In the genomic region with DNA sequence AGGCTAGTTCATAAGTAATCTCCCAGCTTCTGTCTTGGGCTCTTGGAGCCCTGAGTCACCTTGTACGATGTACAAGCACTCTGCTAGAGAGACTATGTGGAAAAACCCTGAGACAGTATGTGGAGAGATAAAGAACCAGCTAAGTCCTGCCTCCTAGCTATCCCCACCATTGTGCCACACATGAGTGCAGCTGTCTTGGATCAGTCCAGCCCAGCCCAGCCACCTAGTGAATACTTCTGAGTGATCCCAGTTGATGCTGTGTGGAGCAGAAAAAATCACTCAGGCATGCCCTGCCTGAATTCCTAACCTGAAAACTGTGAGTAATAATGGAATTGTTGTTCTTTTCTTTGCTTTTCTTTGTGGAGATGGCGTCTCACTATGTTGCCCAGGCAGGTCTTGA, we compare ENCODE assay signal across 37 cellular contexts. TPM values are rescaled to one million over a fixed set of nuclear protein-coding genes. Genes with fewer than 3 reads are reported as not detected.
"Had no signal": no experiment of that assay in that cellular context is flagged by ENCODE, and none has a peak within 500 bp of the region (broad histone marks: within the 10 kb centered on the region; RNA-seq: fewer than 3 reads in every experiment).

No MANE protein-coding gene starts in this region.

- H3K27me3 ChIP-seq: adrenal gland, body of pancreas, sigmoid colon, transverse colon had no signal

- H3K4me1 ChIP-seq: adrenal gland, body of pancreas, heart right ventricle, sigmoid colon had no signal

- H3K27ac ChIP-seq: adrenal gland, body of pancreas, heart right ventricle, neutrophil, sigmoid colon, transverse colon, VCaP had no signal

- H3K27ac Mint-ChIP-seq: activated CD4-positive, alpha-beta memory T cell treated with anti-CD3 and anti-CD28 coated beads for 36 hours; activated naive CD4-positive, alpha-beta T cell treated with anti-CD3 and anti-CD28 coated beads for 36 hours; activated naive CD8-positive, alpha-beta T cell treated with anti-CD3 and anti-CD28 coated beads for 36 hours; activated T-helper 1 cell treated with anti-CD3 and anti-CD28 coated beads, Interleukin-12 subunit alpha, Interleukin-12 subunit beta, Interleukin-2, Interleukin-4 antibody, amounts not matched to agents 30 ng/mL and 10 ng/mL and 1 ng/mL, durations not matched to agents 14 hours and 24 hours and 36 hours; mesothelial cell of epicardium; naive B cell; nephron progenitor cell; progenitor cell of endocrine pancreas; T-helper 1 cell treated with Interleukin-12 subunit alpha and Interleukin-12 subunit beta and Interleukin-4 antibody, amounts not matched to agents 30 μg/mL and 1 μg/mL, for 36 hours had no signal

- DNase-seq: activated CD4-positive, alpha-beta memory T cell treated with anti-CD3 and anti-CD28 coated beads for 36 hours; activated CD4-positive, alpha-beta T cell treated with anti-CD3 and anti-CD28 coated beads for 4 hours; activated CD8-positive, alpha-beta memory T cell treated with anti-CD3 and anti-CD28 coated beads, Interleukin-2, amount 50 U/mL, for 4 hours; activated effector memory CD4-positive, alpha-beta T cell treated with anti-CD3 and anti-CD28 coated beads, Interleukin-2, amount 50 U/mL, for 16 hours; activated naive CD4-positive, alpha-beta T cell treated with anti-CD3 and anti-CD28 coated beads for 36 hours; activated naive CD8-positive, alpha-beta T cell treated with anti-CD3 and anti-CD28 coated beads for 36 hours; activated T-cell treated with anti-CD3 and anti-CD28 coated beads, Interleukin-2, amount 50 U/mL, for 1 hour; adrenal gland; aorta; body of pancreas; dermis blood vessel endothelial cell; effector CD8-positive, alpha-beta T cell; erythroblast; heart right ventricle; left ventricle myocardium superior; naive B cell; nephron progenitor cell; retina; sigmoid colon; small intestine; stimulated activated CD4-positive, alpha-beta T cell treated with anti-CD3 and anti-CD28 coated beads, Interleukin-1b, Interleukin-23, amount 100 ng/mL, for 48 hours; stimulated activated CD4-positive, alpha-beta T cell treated with anti-CD3 and anti-CD28 coated beads, Interleukin-4, amount 100 ng/mL, for 4 hours; stimulated activated naive CD4-positive, alpha-beta T cell treated with Interleukin-2 at 50 U/mL for 16 hours; SW 1271; T-helper 9 cell; transverse colon had no signal

- H3K4me3 Mint-ChIP-seq: activated CD4-positive, alpha-beta memory T cell treated with anti-CD3 and anti-CD28 coated beads for 36 hours; activated naive CD4-positive, alpha-beta T cell treated with anti-CD3 and anti-CD28 coated beads for 36 hours; activated naive CD8-positive, alpha-beta T cell treated with anti-CD3 and anti-CD28 coated beads for 36 hours; activated T-helper 1 cell treated with anti-CD3 and anti-CD28 coated beads, Interleukin-12 subunit alpha, Interleukin-12 subunit beta, Interleukin-2, Interleukin-4 antibody, amounts not matched to agents 30 ng/mL and 10 ng/mL and 1 ng/mL, durations not matched to agents 14 hours and 24 hours and 36 hours; mesothelial cell of epicardium; naive B cell; nephron progenitor cell; T-helper 1 cell treated with Interleukin-12 subunit alpha and Interleukin-12 subunit beta and Interleukin-4 antibody, amounts not matched to agents 30 μg/mL and 1 μg/mL, for 36 hours had no signal

- ATAC-seq: body of pancreas, heart right ventricle, left ventricle myocardium superior had no signal

- H3K4me1 Mint-ChIP-seq: activated naive CD8-positive, alpha-beta T cell treated with anti-CD3 and anti-CD28 coated beads for 36 hours; mesothelial cell of epicardium; naive B cell had no signal

- H3K9me3 ChIP-seq: adrenal gland, body of pancreas, neutrophil, sigmoid colon had no signal

- H3K9me3 Mint-ChIP-seq: activated naive CD4-positive, alpha-beta T cell treated with anti-CD3 and anti-CD28 coated beads for 36 hours; activated T-helper 1 cell treated with anti-CD3 and anti-CD28 coated beads, Interleukin-12 subunit alpha, Interleukin-12 subunit beta, Interleukin-2, Interleukin-4 antibody, amounts not matched to agents 30 ng/mL and 10 ng/mL and 1 ng/mL, durations not matched to agents 14 hours and 24 hours and 36 hours; T-helper 1 cell treated with Interleukin-12 subunit alpha and Interleukin-12 subunit beta and Interleukin-4 antibody, amounts not matched to agents 30 μg/mL and 1 μg/mL, for 36 hours had no signal

- H3K36me3 Mint-ChIP-seq: activated CD4-positive, alpha-beta memory T cell treated with anti-CD3 and anti-CD28 coated beads for 36 hours; activated naive CD8-positive, alpha-beta T cell treated with anti-CD3 and anti-CD28 coated beads for 36 hours; mesothelial cell of epicardium; naive B cell had no signal

- H3K4me3 ChIP-seq: adrenal gland, body of pancreas, heart right ventricle, sigmoid colon, transverse colon had no signal

- H3K27me3 Mint-ChIP-seq: progenitor cell of endocrine pancreas had no signal

RNA-seq across cellular contexts. Expression of gene SERPINA6, which starts 5.1 kb away (rescaled TPM):
- total RNA-seq: activated CD4-positive, alpha-beta memory T cell treated with anti-CD3 and anti-CD28 coated beads for 36 hours; activated CD8-positive, alpha-beta memory T cell treated with anti-CD3 and anti-CD28 coated beads for 36 hours; activated naive CD4-positive, alpha-beta T cell treated with anti-CD3 and anti-CD28 coated beads for 36 hours; activated naive CD8-positive, alpha-beta T cell treated with anti-CD3 and anti-CD28 coated beads for 36 hours; activated T-helper 1 cell treated with anti-CD3 and anti-CD28 coated beads, Interleukin-12 subunit alpha, Interleukin-12 subunit beta, Interleukin-2, Interleukin-4 antibody, amounts not matched to agents 30 ng/mL and 10 ng/mL and 1 ng/mL, durations not matched to agents 14 hours and 24 hours and 36 hours; adrenal gland; aorta; dermis blood vessel endothelial cell; fibroblast of villous mesenchyme; heart right ventricle; left ventricle myocardium superior; lung microvascular endothelial cell; mesothelial cell of epicardium; osteocyte; sigmoid colon; temporal lobe had no signal

RNA-seq across cellular contexts. Expression of gene SERPINA10, which starts 35.1 kb away (rescaled TPM):
- total RNA-seq: activated CD4-positive, alpha-beta memory T cell treated with anti-CD3 and anti-CD28 coated beads for 36 hours; activated CD8-positive, alpha-beta memory T cell treated with anti-CD3 and anti-CD28 coated beads for 36 hours; activated naive CD4-positive, alpha-beta T cell treated with anti-CD3 and anti-CD28 coated beads for 36 hours; activated naive CD8-positive, alpha-beta T cell treated with anti-CD3 and anti-CD28 coated beads for 36 hours; activated T-helper 1 cell treated with anti-CD3 and anti-CD28 coated beads, Interleukin-12 subunit alpha, Interleukin-12 subunit beta, Interleukin-2, Interleukin-4 antibody, amounts not matched to agents 30 ng/mL and 10 ng/mL and 1 ng/mL, durations not matched to agents 14 hours and 24 hours and 36 hours; adrenal gland; aorta; dermis blood vessel endothelial cell; fibroblast of villous mesenchyme; heart right ventricle; left ventricle myocardium superior; lung microvascular endothelial cell; mesothelial cell of epicardium; osteocyte; sigmoid colon; temporal lobe had no signal

RNA-seq across cellular contexts. Expression of gene SERPINA2, which starts 38.3 kb away (rescaled TPM):
- total RNA-seq: activated CD4-positive, alpha-beta memory T cell treated with anti-CD3 and anti-CD28 coated beads for 36 hours; activated CD8-positive, alpha-beta memory T cell treated with anti-CD3 and anti-CD28 coated beads for 36 hours; activated naive CD4-positive, alpha-beta T cell treated with anti-CD3 and anti-CD28 coated beads for 36 hours; activated naive CD8-positive, alpha-beta T cell treated with anti-CD3 and anti-CD28 coated beads for 36 hours; activated T-helper 1 cell treated with anti-CD3 and anti-CD28 coated beads, Interleukin-12 subunit alpha, Interleukin-12 subunit beta, Interleukin-2, Interleukin-4 antibody, amounts not matched to agents 30 ng/mL and 10 ng/mL and 1 ng/mL, durations not matched to agents 14 hours and 24 hours and 36 hours; adrenal gland; aorta; body of pancreas; dermis blood vessel endothelial cell; fibroblast of villous mesenchyme; heart right ventricle; left ventricle myocardium superior; lung microvascular endothelial cell; mesothelial cell of epicardium; osteocyte; progenitor cell of endocrine pancreas; sigmoid colon; temporal lobe; transverse colon had no signal
